ENCODE assay signal across 1 cellular context in genomic region chr17:72388765-72389473, GRCh38.
TF ChIP-seq lines count a peak whose summit lies in the region.

No MANE protein-coding gene starts in this region.

TF ChIP-seq in HepG2, 621 proteins besides CTCF, POLR2A, EP300 and RAD21 (continued from another document):
- TF ChIP-seq ZNF318 (CRISPR knock-in tag; IDR thresholded peaks at IDR 0.05): no peak
TF ChIP-seq in HepG2: peak in this region for 22.
